ENCODE assay signal across 9 cellular contexts in genomic region chr6:138007014-138007472, GRCh38.
DNase-seq lines count a peak whose midpoint lies in the region; ATAC-seq, FAIRE-seq and TF ChIP-seq lines count a peak whose summit lies in the region.
"Had no signal": no experiment of that assay in that cellular context is flagged by ENCODE, and none has a peak within 500 bp of the region (broad histone marks: within the 10 kb centered on the region; RNA-seq: fewer than 3 reads in every experiment).

No MANE protein-coding gene starts in this region.

- TF ChIP-seq CTCF in heart right ventricle (IDR thresholded peaks at IDR 0.05): peak in 8 of 9 donors; percentile 19 to 60 (median 51)
- TF ChIP-seq CTCF in astrocyte (IDR thresholded peaks at IDR 0.05; ENCODE audit: insufficient read depth, low read depth, low read length): peak; percentile 43
- TF ChIP-seq CTCF in left lung (IDR thresholded peaks at IDR 0.05): peak; percentile 26 to 49

- H2AFZ ChIP-seq in astrocyte (ENCODE audit: low read depth, low read length): peak overlapping the region; percentile 49

- H3K79me2 ChIP-seq in astrocyte (ENCODE audit: insufficient read depth, low read length): no peaks in the 10 kb centered on the region

- H3K4me1 ChIP-seq in heart right ventricle (peaks cover 0 to 5% (median 0%) of the 10 kb centered on the region in 9 donors), astrocyte (ENCODE audit: insufficient read depth, low read length) (no peaks in the 10 kb centered on the region), left lung (peaks cover 0 to under 1% of the 10 kb centered on the region in 2 donors)

- H4K20me1 ChIP-seq in astrocyte (ENCODE audit: insufficient read depth, low read length): no peaks in the 10 kb centered on the region

- H3K9ac ChIP-seq in astrocyte (ENCODE audit: low read length): no peak overlapping the region

- H3K4me3 ChIP-seq in heart right ventricle (no peak overlapping the region), astrocyte (ENCODE audit: insufficient read depth, low read depth, low read length) (no peak overlapping the region), left lung (no peak overlapping the region)

- H3K4me1 Mint-ChIP-seq in astrocyte (ENCODE audit: low read depth, unreplicated experiment): peaks cover 7% of the 10 kb centered on the region
- no peaks in the 10 kb centered on the region for H3K4me1 Mint-ChIP-seq in effector memory CD8-positive, alpha-beta T cell (ENCODE audit: low read depth in 2 of 2)

- H3K27me3 Mint-ChIP-seq in astrocyte (ENCODE audit: low read depth, unreplicated experiment): no peaks in the 10 kb centered on the region
- no peaks in the 10 kb centered on the region for H3K27me3 Mint-ChIP-seq in effector memory CD8-positive, alpha-beta T cell

- WGBS in heart right ventricle, 2 donors: 26 to 30% methylated on average over 5 of the region's 5 CpGs

- intact Hi-C loops in heart right ventricle (cut with DNase I) (loop anchor here in 4 of 10 donors (5.0 to 10.0 kb wide), 3 partner anchors 278 to 302 kb away; no protein-coding TSS in a partner anchor), Right ventricle myocardium superior (cut with DNase I) (no loop called here), left lung (cut with DNase I) (no loop called here)

- no peaks in the 10 kb centered on the region for H3K27me3 ChIP-seq in heart right ventricle
- no peaks in the 10 kb centered on the region for H3K27me3 ChIP-seq in astrocyte (ENCODE audit: insufficient read depth, low read length)
- no peaks in the 10 kb centered on the region for H3K27me3 ChIP-seq in left lung

- no peaks in the 10 kb centered on the region for H3K9me3 Mint-ChIP-seq in astrocyte (ENCODE audit: unreplicated experiment)
- H3K9me3 Mint-ChIP-seq in effector memory CD8-positive, alpha-beta T cell: no peaks in the 10 kb centered on the region

- H3K27ac Mint-ChIP-seq in astrocyte (ENCODE audit: unreplicated experiment): no peak overlapping the region
- no peak overlapping the region for H3K27ac Mint-ChIP-seq in effector memory CD8-positive, alpha-beta T cell

- no peaks in the 10 kb centered on the region for H3K36me3 ChIP-seq in heart right ventricle
- H3K36me3 ChIP-seq in astrocyte (ENCODE audit: insufficient read depth, low read length): no peaks in the 10 kb centered on the region
- H3K36me3 ChIP-seq in left lung: no peaks in the 10 kb centered on the region

- H3K36me3 Mint-ChIP-seq in astrocyte (ENCODE audit: low read depth, unreplicated experiment): no peaks in the 10 kb centered on the region
- H3K36me3 Mint-ChIP-seq in effector memory CD8-positive, alpha-beta T cell (ENCODE audit: insufficient read depth): no peaks in the 10 kb centered on the region

- no peak for FAIRE-seq in astrocyte (lab: Jason Lieb, UNC)
- FAIRE-seq: colon had no signal

- no peak for ATAC-seq in heart right ventricle
- no peak for ATAC-seq in Right ventricle myocardium superior (ENCODE audit: poor library complexity)
- ATAC-seq in left lung: peak; percentile 58
- no peak for ATAC-seq in effector memory CD8-positive, alpha-beta T cell (replicated peaks)
- ATAC-seq in HG03045 (IDR thresholded peaks at IDR 0.05; ENCODE audit: unreplicated experiment): no peak

- H3K27ac ChIP-seq in heart right ventricle (no peak overlapping the region), astrocyte (ENCODE audit: low read depth, low read length) (no peak overlapping the region), left lung (no peak overlapping the region)

- H3K4me3 Mint-ChIP-seq in astrocyte (ENCODE audit: unreplicated experiment): no peak overlapping the region
- H3K4me3 Mint-ChIP-seq in effector memory CD8-positive, alpha-beta T cell: no peak overlapping the region

- no peak overlapping the region for H3K4me2 ChIP-seq in astrocyte (ENCODE audit: low read length)

- DNase-seq in heart right ventricle (no peak), Right ventricle myocardium superior (no peak), NCI-H226 (peak; percentile 53), astrocyte (ENCODE audit: low read depth) (peak; percentile 17), left lung (no peak)
- no peak for DNase-seq in effector memory CD8-positive, alpha-beta T cell
- no peak for DNase-seq in activated CD4-positive, CD25-positive, alpha-beta regulatory T cell (lab: John Stamatoyannopoulos, UW)

- H3K9me3 ChIP-seq in heart right ventricle (no peaks in the 10 kb centered on the region), astrocyte (ENCODE audit: insufficient read depth, low read depth, low read length) (no peaks in the 10 kb centered on the region), left lung (no peaks in the 10 kb centered on the region)

Comparison
In these comparisons a context has a peak if more than half of its experiments do, and no peak if none do; other contexts are left out.
1. DNase-seq: peak in NCI-H226 (single experiment) and astrocyte (single experiment); none in heart right ventricle (0 of 2), Right ventricle myocardium superior (single experiment), left lung (0 of 2), effector memory CD8-positive, alpha-beta T cell (0 of 3) and activated CD4-positive, CD25-positive, alpha-beta regulatory T cell (0 of 4).
2. Peak in every context shown above with its lines, with median percentiles within 50 percentile points of each other: CTCF ChIP-seq.